16 cellular contexts compared by ENCODE assay signal in the genomic region with DNA sequence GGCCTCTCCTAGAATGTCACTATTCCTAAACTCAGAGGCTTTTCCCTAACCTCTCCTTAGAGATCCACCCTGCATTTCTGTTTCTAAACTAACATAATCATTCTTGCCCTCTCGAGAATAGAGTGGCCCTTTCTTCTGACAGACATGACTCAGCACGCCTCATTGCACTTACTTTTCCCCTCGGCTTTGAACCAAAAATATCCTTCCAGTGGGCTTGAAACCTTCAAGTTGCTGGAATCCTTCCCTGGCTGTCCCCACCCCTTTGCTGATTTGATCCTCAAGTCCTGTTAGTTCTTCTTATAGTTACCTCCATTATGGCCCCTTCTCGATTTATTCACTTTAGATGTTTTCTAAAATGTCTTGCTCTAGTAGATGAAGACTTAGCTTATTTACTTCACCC.
DNase-seq lines count a peak whose midpoint lies in the region; ATAC-seq and TF ChIP-seq lines count a peak whose summit lies in the region.
"Had no signal": no experiment of that assay in that cellular context is flagged by ENCODE, and none has a peak within 500 bp of the region (broad histone marks: within the 10 kb centered on the region; RNA-seq: fewer than 3 reads in every experiment).

No MANE protein-coding gene starts in this region.

- H2BK120ac ChIP-seq in mesenchymal stem cell (ENCODE audit: low read depth, low read length) = peak overlapping the region; percentile 74

- no peak overlapping the region for H3K4me2 ChIP-seq in mesenchymal stem cell (ENCODE audit: low read length, poor library complexity, severe bottlenecking)

- DNase-seq in left ventricle myocardium inferior = no peak
- DNase-seq in cardiac septum (ENCODE audit: low spot score) = no peak
- DNase-seq in coronary artery (ENCODE audit: low spot score) = no peak
- DNase-seq in mesenchymal stem cell = peak; percentile 81
- no peak for DNase-seq in activated naive CD8-positive, alpha-beta T cell treated with anti-CD3 and anti-CD28 coated beads, Interleukin-2, amount 50 U/mL, for 24 hours
- no peak for DNase-seq in activated CD4-positive, alpha-beta T cell treated with anti-CD3 and anti-CD28 coated beads, Interleukin-2, amount 50 U/mL, for 48 hours
- DNase-seq in NCI-H2196 treated with DMSO at 0.1 percent for 48 hours (lab: John Stamatoyannopoulos, UW; ENCODE audit: unreplicated experiment) = no peak
- DNase-seq in putamen (ENCODE audit: low spot score) = no peak
- DNase-seq: ACHN, heart left ventricle, left colon, MV-4-11, NCI-H2227 treated with DMSO at 0.1 percent for 48 hours had no signal

- no peaks in the 10 kb centered on the region for H3K4me1 Mint-ChIP-seq in activated naive CD8-positive, alpha-beta T cell treated with anti-CD3 and anti-CD28 coated beads, Interleukin-2, amount 50 U/mL, for 24 hours

- H3K18ac ChIP-seq in mesenchymal stem cell (ENCODE audit: low read depth in 1 of 2, low read length in 2 of 2) = peak overlapping the region in 1 of 2 experiments; percentile 73

- no peaks in the 10 kb centered on the region for H3K79me1 ChIP-seq in mesenchymal stem cell (replicated peaks; ENCODE audit: low read length, poor library complexity, severe bottlenecking)

- H2BK15ac ChIP-seq in mesenchymal stem cell (ENCODE audit: low read depth, poor library complexity, severe bottlenecking) = no peak overlapping the region

- no peak overlapping the region for H3K23ac ChIP-seq in mesenchymal stem cell (ENCODE audit: low read length in 2 of 2)

- peak overlapping the region in 1 of 2 experiments; percentile 38 for H2BK12ac ChIP-seq in mesenchymal stem cell (ENCODE audit: low read length in 2 of 2)

- H4K91ac ChIP-seq in mesenchymal stem cell (ENCODE audit: low read length) = no peak overlapping the region

- H3K27ac ChIP-seq in left ventricle myocardium inferior (replicated peaks) (peak overlapping the region; percentile 17), coronary artery (peak overlapping the region; percentile 51 to 77), mesenchymal stem cell (ENCODE audit: low read length, poor library complexity, severe bottlenecking) (no peak overlapping the region)

- H3K9me3 ChIP-seq in left ventricle myocardium inferior (replicated peaks) (no peaks in the 10 kb centered on the region), mesenchymal stem cell (ENCODE audit: control insufficient read depth, low read length) (no peaks in the 10 kb centered on the region)
- H3K9me3 ChIP-seq: heart left ventricle had no signal

- H3K27me3 Mint-ChIP-seq in activated naive CD8-positive, alpha-beta T cell treated with anti-CD3 and anti-CD28 coated beads, Interleukin-2, amount 50 U/mL, for 24 hours = peaks cover 12% of the 10 kb centered on the region

- H3K9ac ChIP-seq in mesenchymal stem cell (ENCODE audit: low read length) = peak overlapping the region; percentile 52

- H3K36me3 Mint-ChIP-seq in activated naive CD8-positive, alpha-beta T cell treated with anti-CD3 and anti-CD28 coated beads, Interleukin-2, amount 50 U/mL, for 24 hours (ENCODE audit: low read depth) = no peaks in the 10 kb centered on the region
- H3K36me3 Mint-ChIP-seq: activated naive CD4-positive, alpha-beta T cell treated with anti-CD3 and anti-CD28 coated beads, Interleukin-2, amount 50 U/mL, for 72 hours; natural killer cell treated with Interleukin-12 subunit alpha and Interleukin-12 subunit beta and Interleukin-15 and Interleukin-18, amount 100 ng/mL, for 72 hours had no signal

- TF ChIP-seq CTCF in left ventricle myocardium inferior (IDR thresholded peaks at IDR 0.05; ENCODE audit: borderline replicate concordance) (no peak), coronary artery (IDR thresholded peaks at IDR 0.05) (no peak)

- H3K27me3 ChIP-seq in left ventricle myocardium inferior (ENCODE audit: low read depth) (no peaks in the 10 kb centered on the region), mesenchymal stem cell (ENCODE audit: control insufficient read depth in 1 of 2, insufficient read depth in 1 of 2, low read length in 2 of 2) (no peaks in the 10 kb centered on the region)
- H3K27me3 ChIP-seq: heart left ventricle had no signal

- no peak overlapping the region for H2BK5ac ChIP-seq in mesenchymal stem cell (ENCODE audit: low read depth, low read length, poor library complexity, severe bottlenecking)

- H3K4me3 ChIP-seq in left ventricle myocardium inferior (no peak overlapping the region), coronary artery (no peak overlapping the region), mesenchymal stem cell (ENCODE audit: insufficient read depth in 1 of 2, low read depth in 1 of 2, low read length in 2 of 2) (no peak overlapping the region)
- H3K4me3 ChIP-seq: heart left ventricle, skin epidermis had no signal

- no peaks in the 10 kb centered on the region for H3K9me3 Mint-ChIP-seq in activated naive CD8-positive, alpha-beta T cell treated with anti-CD3 and anti-CD28 coated beads, Interleukin-2, amount 50 U/mL, for 24 hours
- H3K9me3 Mint-ChIP-seq: activated naive CD4-positive, alpha-beta T cell treated with anti-CD3 and anti-CD28 coated beads, Interleukin-2, amount 50 U/mL, for 72 hours; natural killer cell treated with Interleukin-12 subunit alpha and Interleukin-12 subunit beta and Interleukin-15 and Interleukin-18, amount 100 ng/mL, for 72 hours had no signal

- no peak for ATAC-seq in activated naive CD8-positive, alpha-beta T cell treated with anti-CD3 and anti-CD28 coated beads, Interleukin-2, amount 50 U/mL, for 24 hours
- ATAC-seq: activated naive CD4-positive, alpha-beta T cell treated with anti-CD3 and anti-CD28 coated beads, Interleukin-2, amount 50 U/mL, for 72 hours; left colon; natural killer cell treated with Interleukin-12 subunit alpha and Interleukin-12 subunit beta and Interleukin-15 and Interleukin-18, amount 100 ng/mL, for 72 hours had no signal

- no peak overlapping the region for H3K27ac Mint-ChIP-seq in activated naive CD8-positive, alpha-beta T cell treated with anti-CD3 and anti-CD28 coated beads, Interleukin-2, amount 50 U/mL, for 24 hours
- H3K27ac Mint-ChIP-seq: activated naive CD4-positive, alpha-beta T cell treated with anti-CD3 and anti-CD28 coated beads, Interleukin-2, amount 50 U/mL, for 72 hours; natural killer cell treated with Interleukin-12 subunit alpha and Interleukin-12 subunit beta and Interleukin-15 and Interleukin-18, amount 100 ng/mL, for 72 hours had no signal

- intact Hi-C loops in left ventricle myocardium inferior (cut with micrococcal nuclease) (no loop called here), cardiac septum (cut with DNase I) (no loop called here)

- H3K14ac ChIP-seq in mesenchymal stem cell (ENCODE audit: low read length in 2 of 2) = no peak overlapping the region

- H3K4ac ChIP-seq in mesenchymal stem cell (ENCODE audit: low read depth in 1 of 2, low read length in 2 of 2) = no peak overlapping the region

- peaks cover 66% of the 10 kb centered on the region for H3K4me1 ChIP-seq in left ventricle myocardium inferior
- peaks cover 4% of the 10 kb centered on the region for H3K4me1 ChIP-seq in mesenchymal stem cell (ENCODE audit: control insufficient read depth, insufficient read depth, low read depth, low read length)

- no peak overlapping the region for H2AK5ac ChIP-seq in mesenchymal stem cell (ENCODE audit: low read length, severe bottlenecking)

- H4K8ac ChIP-seq in mesenchymal stem cell (ENCODE audit: low read length) = peak overlapping the region; percentile 43

- no peak overlapping the region for H3K4me3 Mint-ChIP-seq in activated naive CD8-positive, alpha-beta T cell treated with anti-CD3 and anti-CD28 coated beads, Interleukin-2, amount 50 U/mL, for 24 hours
- H3K4me3 Mint-ChIP-seq: natural killer cell treated with Interleukin-12 subunit alpha and Interleukin-12 subunit beta and Interleukin-15 and Interleukin-18, amount 100 ng/mL, for 72 hours had no signal

- WGBS in mesenchymal stem cell = 5% methylated on average over 3 of the region's 4 CpGs

- no peak overlapping the region for H2AFZ ChIP-seq in mesenchymal stem cell (ENCODE audit: low read depth, low read length)

- H3K36me3 ChIP-seq in left ventricle myocardium inferior (no peaks in the 10 kb centered on the region), mesenchymal stem cell (ENCODE audit: control insufficient read depth in 1 of 2, insufficient read depth in 2 of 2, low read depth in 1 of 2, low read length in 2 of 2) (no peaks in the 10 kb centered on the region)
- H3K36me3 ChIP-seq: heart left ventricle had no signal
